11 cellular contexts compared by ENCODE assay signal in genomic region chr2:205902041-205902898, GRCh38.
DNase-seq lines count a peak whose midpoint lies in the region; ATAC-seq, FAIRE-seq and TF ChIP-seq lines count a peak whose summit lies in the region.
"Had no signal": no experiment of that assay in that cellular context is flagged by ENCODE, and none has a peak within 500 bp of the region (broad histone marks: within the 10 kb centered on the region; RNA-seq: fewer than 3 reads in every experiment).

No MANE protein-coding gene starts in this region.

- H3K4me1 ChIP-seq in BE2C (peaks cover 7% of the 10 kb centered on the region), K562 (replicated peaks in 1 of 2; ENCODE audit: control insufficient read depth in 2 of 2, insufficient read depth in 2 of 2, low read length in 2 of 2) (peaks cover 3 to 12% of the 10 kb centered on the region in 2 experiments; a peak in 3 of 5 replicates), HepG2 (ENCODE audit: insufficient read depth, low read length) (peaks cover 20% of the 10 kb centered on the region)
- H3K4me1 ChIP-seq: ascending aorta had no signal

- CTCF ChIA-PET in K562 (lab: Yijun Ruan, JAX; ENCODE audit: low intra/inter-chr PET ratio) = no interaction called here
- CTCF ChIA-PET in HepG2 (lab: Yijun Ruan, JAX; ENCODE audit: low intra/inter-chr PET ratio, low total read pairs) = interaction anchor here (3.2 kb wide), 1 partner anchor 23 kb away, joined by 20 read pairs; no protein-coding TSS in a partner anchor

- DNase-seq in BE2C = peak; percentile 84
- peak; percentile 82 for DNase-seq in NCI-H1417 treated with DMSO at 0.1 percent for 48 hours (lab: John Stamatoyannopoulos, UW)
- DNase-seq in K562 (ENCODE audit: extremely low read depth in 1 of 4, low spot score in 3 of 4) = peak; percentile 17 to 72 (median 30)
- peak; percentile 77 for DNase-seq in HepG2 (ENCODE audit: low spot score)
- DNase-seq in hypothalamus (lab: John Stamatoyannopoulos, UW) = no peak
- no peak for DNase-seq in stimulated activated CD4-positive, alpha-beta T cell treated with anti-CD3 and anti-CD28 coated beads, Interleukin-4, amount 100 ng/mL, for 1 hour
- no peak for DNase-seq in AG08396 (ENCODE audit: low spot score)
- DNase-seq: NCI-H446 treated with DMSO at 0.1 percent for 48 hours had no signal

- no peak for TF ChIP-seq RAD21 in K562 (CRISPR knock-in tag; conservative IDR thresholded peaks at IDR 0.05 in 1 of 2, IDR thresholded peaks at IDR 0.05 in 1 of 2)
- TF ChIP-seq RAD21 in HepG2 (CRISPR knock-in tag; IDR thresholded peaks at IDR 0.05) = no peak

- TF ChIP-seq CTCF in BE2C (IDR thresholded peaks at IDR 0.05; ENCODE audit: low read depth, low read length) (no peak), K562 (IDR thresholded peaks at IDR 0.05 in 2 of 3, conservative IDR thresholded peaks at IDR 0.05 in 1 of 3; ENCODE audit: insufficient read depth in 2 of 3, low read depth in 1 of 3, low read length in 3 of 3) (no peak), HepG2 (CRISPR knock-in tag; IDR thresholded peaks at IDR 0.05) (no peak)

- H3K36me3 ChIP-seq in BE2C (no peaks in the 10 kb centered on the region), K562 (ENCODE audit: control insufficient read depth, insufficient read depth, low read length) (no peaks in the 10 kb centered on the region), HepG2 (replicated peaks in 1 of 2; ENCODE audit: control insufficient read depth in 1 of 2, insufficient read depth in 2 of 2, low read length in 2 of 2) (no peaks in the 10 kb centered on the region)
- H3K36me3 ChIP-seq: ascending aorta; BLaER1 treated with 17β-estradiol and CSF1 and Interleukin-3, amounts not matched to agents 10 nM and 100 nM had no signal

- in situ Hi-C loops in K562 (cut with MboI) = no loop called here
- in situ Hi-C loops in HepG2 (cut with HindIII; ENCODE audit: extremely low pct_ligation_motif_present, low pct_unique_long_range_greater_than_20kb) = loop anchor here (5.0 kb wide), 1 partner anchor 45 kb away; no protein-coding TSS in a partner anchor

- intact Hi-C loops in K562 (cut with micrococcal nuclease) = loop anchor here (5.0 kb wide), 1 partner anchor 45 kb away; no protein-coding TSS in a partner anchor
- intact Hi-C loops in HepG2 (cut with micrococcal nuclease; ENCODE audit: unreplicated experiment) = no loop called here

- FAIRE-seq in K562 (lab: Jason Lieb, UNC) (peak; percentile 79), HepG2 (lab: Jason Lieb, UNC) (peak; percentile 28)

- POLR2A ChIA-PET in K562 (lab: Yijun Ruan, JAX) (no interaction called here), HepG2 (lab: Yijun Ruan, JAX) (no interaction called here)

- ATAC-seq in K562 = peak; percentile 93
- peak; percentile 81 for ATAC-seq in HepG2
- no peak for ATAC-seq in GM21825 (IDR thresholded peaks at IDR 0.05; ENCODE audit: unreplicated experiment)

- H4K20me1 ChIP-seq in K562 (replicated peaks; ENCODE audit: control insufficient read depth, insufficient read depth, low read length) = no peaks in the 10 kb centered on the region
- no peaks in the 10 kb centered on the region for H4K20me1 ChIP-seq in HepG2 (ENCODE audit: insufficient read depth, low read length)
- H4K20me1 ChIP-seq: BLaER1 treated with 17β-estradiol and CSF1 and Interleukin-3, amounts not matched to agents 10 nM and 100 nM had no signal

- H3K27me3 ChIP-seq in BE2C (no peaks in the 10 kb centered on the region), K562 (ENCODE audit: control insufficient read depth in 2 of 2, insufficient read depth in 2 of 2, low read length in 2 of 2) (no peaks in the 10 kb centered on the region), HepG2 (ENCODE audit: control insufficient read depth in 1 of 2, insufficient read depth in 2 of 2, low read length in 2 of 2) (peaks cover 0 to 44% of the 10 kb centered on the region in 2 experiments; a peak in 3 of 5 replicates)
- H3K27me3 ChIP-seq: ascending aorta; BLaER1 treated with 17β-estradiol and CSF1 and Interleukin-3, amounts not matched to agents 10 nM and 100 nM had no signal

- 5% methylated on average over 12 of the region's 15 CpGs for WGBS in K562 (ENCODE audit: insufficient coverage, low coverage, missing lambda C conversion rate)
- 4% methylated on average over 15 of the region's 15 CpGs for WGBS in HepG2 (ENCODE audit: low lambda C conversion rate)

- H3K4me2 ChIP-seq in K562 (ENCODE audit: insufficient read depth, low read length) (peak overlapping the region; percentile 73), HepG2 (ENCODE audit: low read depth, low read length) (peak overlapping the region; percentile 40)

- peak overlapping the region; percentile 26 to 56; a peak in 3 of 4 replicates for H3K9ac ChIP-seq in K562 (ENCODE audit: insufficient read depth in 1 of 2, low read depth in 2 of 2, low read length in 2 of 2)
- no peak overlapping the region for H3K9ac ChIP-seq in HepG2 (ENCODE audit: insufficient read depth, low read depth, low read length)
- H3K9ac ChIP-seq: BLaER1 treated with 17β-estradiol and CSF1 and Interleukin-3, amounts not matched to agents 10 nM and 100 nM had no signal

- H3K9me3 ChIP-seq in BE2C (no peaks in the 10 kb centered on the region), K562 (replicated peaks; ENCODE audit: control insufficient read depth, insufficient read depth, low read depth, low read length) (peaks cover 2% of the 10 kb centered on the region; the same call in 1 of the 2 replicates), HepG2 (ENCODE audit: low read length) (no peaks in the 10 kb centered on the region)
- H3K9me3 ChIP-seq: ascending aorta had no signal

- peak overlapping the region; percentile 56 for H3K27ac ChIP-seq in K562 (ENCODE audit: extremely low read depth, low read depth, low read length)
- no peak overlapping the region for H3K27ac ChIP-seq in HepG2 (ENCODE audit: extremely low read length, insufficient read depth, low read length)
- H3K27ac ChIP-seq: ascending aorta; BLaER1 treated with 17β-estradiol and CSF1 and Interleukin-3, amounts not matched to agents 10 nM and 100 nM had no signal

- H3K79me2 ChIP-seq in K562 (ENCODE audit: control insufficient read depth, insufficient read depth, low read length) (no peaks in the 10 kb centered on the region), HepG2 (ENCODE audit: insufficient read depth, low read length) (no peaks in the 10 kb centered on the region)

- no peak for TF ChIP-seq POLR2A in K562 (conservative IDR thresholded peaks at IDR 0.05)
- TF ChIP-seq POLR2A in HepG2 (IDR thresholded peaks at IDR 0.05; ENCODE audit: insufficient read depth in 1 of 2, low read depth in 2 of 2, low read length in 2 of 2) = no peak

- no peaks in the 10 kb centered on the region for H3K9me1 ChIP-seq in K562 (ENCODE audit: control insufficient read depth, insufficient read depth, low read length)

- no peak for TF ChIP-seq EP300 in K562 (IDR thresholded peaks at IDR 0.05; ENCODE audit: low read length)
- TF ChIP-seq EP300 in HepG2 (IDR thresholded peaks at IDR 0.05; ENCODE audit: low read depth in 2 of 2, low read length in 2 of 2) = no peak
- no peak for TF ChIP-seq EP300 in HepG2 (CRISPR knock-in tag; IDR thresholded peaks at IDR 0.05; ENCODE audit: borderline replicate concordance)

- H3K4me3 ChIP-seq in BE2C (ENCODE audit: low read depth, low read length) = peak overlapping the region; percentile 38
- H3K4me3 ChIP-seq in K562 = no peak overlapping the region
- H3K4me3 ChIP-seq in HepG2 (replicated peaks in 1 of 3; ENCODE audit: insufficient read depth in 1 of 3, low read depth in 2 of 3, low read length in 3 of 3) = no peak overlapping the region
- H3K4me3 ChIP-seq: ascending aorta; BLaER1 treated with 17β-estradiol and CSF1 and Interleukin-3, amounts not matched to agents 10 nM and 100 nM had no signal

- BruUV-seq in K562 (replicated peaks; lab: Mats Ljungman, UMichigan) (no TSS peak), HepG2 (replicated peaks; lab: Mats Ljungman, UMichigan) (no TSS peak)

- H2AFZ ChIP-seq in K562 (ENCODE audit: low read depth, low read length) (peak overlapping the region; percentile 87), HepG2 (ENCODE audit: low read length) (no peak overlapping the region)

TF ChIP-seq in K562, 482 proteins besides CTCF, POLR2A, EP300 and RAD21 (continues in another document):
- TF ChIP-seq SMAD2 (IDR thresholded peaks at IDR 0.05; ENCODE audit: low read depth, low read length) = no peak
- no peak for TF ChIP-seq CXXC5 (CRISPR knock-in tag; IDR thresholded peaks at IDR 0.05)
- TF ChIP-seq CTBP1 (IDR thresholded peaks at IDR 0.05; ENCODE audit: borderline replicate concordance) = peak; percentile 65
- TF ChIP-seq CCNT2 (IDR thresholded peaks at IDR 0.05; ENCODE audit: borderline replicate concordance, extremely low read depth, insufficient read length, low read depth, low read length) = no peak
- TF ChIP-seq MEIS2 (IDR thresholded peaks at IDR 0.05; ENCODE audit: partially characterized antibody) = peak; percentile 22
- no peak for TF ChIP-seq XRCC5 (IDR thresholded peaks at IDR 0.05; ENCODE audit: low read depth, low read length)
- TF ChIP-seq RUNX1 (IDR thresholded peaks at IDR 0.05; ENCODE audit: low read depth) = no peak
- TF ChIP-seq MED1 (CRISPR knock-in tag; IDR thresholded peaks at IDR 0.05; ENCODE audit: borderline replicate concordance) = no peak
- no peak for TF ChIP-seq ZNF253 (CRISPR knock-in tag; conservative IDR thresholded peaks at IDR 0.05)
- TF ChIP-seq NCOA6 (IDR thresholded peaks at IDR 0.05) = no peak
- TF ChIP-seq ZKSCAN8 (CRISPR knock-in tag; IDR thresholded peaks at IDR 0.05) = no peak
- TF ChIP-seq CREM (IDR thresholded peaks at IDR 0.05; ENCODE audit: low read depth) = peak; percentile 69
- no peak for TF ChIP-seq ZNF717 (CRISPR knock-in tag; IDR thresholded peaks at IDR 0.05)

TF ChIP-seq in HepG2, 621 proteins besides CTCF, POLR2A, EP300 and RAD21 (continues in another document):
- TF ChIP-seq GFI1 (CRISPR knock-in tag; IDR thresholded peaks at IDR 0.05; ENCODE audit: borderline replicate concordance) (peak; percentile 98), RXRB (CRISPR knock-in tag; IDR thresholded peaks at IDR 0.05; ENCODE audit: borderline replicate concordance) (no peak), ZNF251 (CRISPR knock-in tag; IDR thresholded peaks at IDR 0.05) (no peak), SETDB1 (CRISPR knock-in tag; IDR thresholded peaks at IDR 0.05; ENCODE audit: borderline replicate concordance) (no peak), ZBTB39 (CRISPR knock-in tag; IDR thresholded peaks at IDR 0.05) (no peak)

Comparison
In these comparisons a context has a peak if more than half of its experiments do, and no peak if none do; other contexts are left out.
1. DNase-seq: peak in BE2C (single experiment), NCI-H1417 treated with DMSO at 0.1 percent for 48 hours (single experiment), K562 (4 of 4) and HepG2 (single experiment); none in hypothalamus (0 of 51), stimulated activated CD4-positive, alpha-beta T cell treated with anti-CD3 and anti-CD28 coated beads, Interleukin-4, amount 100 ng/mL, for 1 hour (single experiment) and AG08396 (single experiment).